Comparison of ENCODE assay signal across 8 cellular contexts in genomic region chr17:77429985-77430752, GRCh38.
DNase-seq lines count a peak whose midpoint lies in the region; ATAC-seq, FAIRE-seq and TF ChIP-seq lines count a peak whose summit lies in the region.

No MANE protein-coding gene starts in this region.

- CTCF ChIA-PET in HepG2 (lab: Yijun Ruan, JAX; ENCODE audit: low intra/inter-chr PET ratio, low total read pairs): interaction anchor here (0.7 to 2.1 kb wide), 6 partner anchors 20 to 99 kb away, joined by 3 to 46 read pairs (median 4); no protein-coding TSS in a partner anchor

- H3K4me1 ChIP-seq in HepG2 (ENCODE audit: insufficient read depth, low read length): peaks cover 49% of the 10 kb centered on the region

- H3K27ac ChIP-seq in coronary artery (peak overlapping the region; percentile 89 to 93), HepG2 (ENCODE audit: extremely low read length, insufficient read depth, low read length) (peak overlapping the region; percentile 61)

- peaks cover 20 to 59% of the 10 kb centered on the region in 2 experiments for H3K36me3 ChIP-seq in HepG2 (replicated peaks in 1 of 2; ENCODE audit: control insufficient read depth in 1 of 2, insufficient read depth in 2 of 2, low read length in 2 of 2)

- intact Hi-C loops in activated CD4-positive, alpha-beta T cell treated with anti-CD3 and anti-CD28 coated beads, Interleukin-2, amount 10 ng/mL, durations not matched to agents 24 days and 14 days (cut with micrococcal nuclease): loop anchor here (1.0 to 5.0 kb wide), 4 partner anchors 11 to 99 kb away; no protein-coding TSS in a partner anchor
- intact Hi-C loops in HepG2 (cut with micrococcal nuclease; ENCODE audit: unreplicated experiment): loop anchor here (1.0 to 5.0 kb wide), 4 partner anchors 20 to 65 kb away; no protein-coding TSS in a partner anchor

- peak overlapping the region; percentile 62 for H3K27ac Mint-ChIP-seq in activated CD4-positive, alpha-beta T cell treated with anti-CD3 and anti-CD28 coated beads, Interleukin-2, amount 10 ng/mL, durations not matched to agents 24 days and 14 days

- peak overlapping the region; percentile 35 for H3K4me3 Mint-ChIP-seq in activated CD4-positive, alpha-beta T cell treated with anti-CD3 and anti-CD28 coated beads, Interleukin-2, amount 10 ng/mL, durations not matched to agents 24 days and 14 days

- ATAC-seq in HepG2: peak; percentile 79
- ATAC-seq in HG02870 (IDR thresholded peaks at IDR 0.05; ENCODE audit: unreplicated experiment): no peak

- WGBS in HepG2 (ENCODE audit: low lambda C conversion rate): 34% methylated on average over 16 of the region's 16 CpGs

- peaks cover 9% of the 10 kb centered on the region for H3K36me3 Mint-ChIP-seq in activated CD4-positive, alpha-beta T cell treated with anti-CD3 and anti-CD28 coated beads, Interleukin-2, amount 10 ng/mL, durations not matched to agents 24 days and 14 days (ENCODE audit: low read depth)

- TF ChIP-seq EP300 in HepG2 (IDR thresholded peaks at IDR 0.05; ENCODE audit: low read depth in 2 of 2, low read length in 2 of 2): peak in 1 of 2 experiments; percentile 49; a peak in 1 of 4 replicates
- peak; percentile 46; the same call in 1 of the 2 replicates for TF ChIP-seq EP300 in HepG2 (CRISPR knock-in tag; IDR thresholded peaks at IDR 0.05; ENCODE audit: borderline replicate concordance)

- H3K4me2 ChIP-seq in HepG2 (ENCODE audit: low read depth, low read length): peak overlapping the region; percentile 37

- TF ChIP-seq RAD21 in HepG2 (CRISPR knock-in tag; IDR thresholded peaks at IDR 0.05): peak; percentile 97

- H3K9me3 ChIP-seq in HepG2 (ENCODE audit: low read length): no peaks in the 10 kb centered on the region

- H3K27me3 Mint-ChIP-seq in activated CD4-positive, alpha-beta T cell treated with anti-CD3 and anti-CD28 coated beads, Interleukin-2, amount 10 ng/mL, durations not matched to agents 24 days and 14 days: no peaks in the 10 kb centered on the region

- BruUV-seq in HepG2 (replicated peaks; lab: Mats Ljungman, UMichigan): no TSS peak

- in situ Hi-C loops in HepG2 (cut with HindIII; ENCODE audit: extremely low pct_ligation_motif_present, low pct_unique_long_range_greater_than_20kb): loop anchor here (5.0 kb wide), 2 partner anchors 67 to 98 kb away; no protein-coding TSS in a partner anchor

- no peak overlapping the region for H2AFZ ChIP-seq in HepG2 (ENCODE audit: low read length)

- POLR2A ChIA-PET in HepG2 (lab: Yijun Ruan, JAX): interaction anchor here (0.7 to 9.2 kb wide), 17 partner anchors 11 to 145 kb away, joined by 3 to 107 read pairs (median 4); no protein-coding TSS in a partner anchor

- H3K4me1 Mint-ChIP-seq in activated CD4-positive, alpha-beta T cell treated with anti-CD3 and anti-CD28 coated beads, Interleukin-2, amount 10 ng/mL, durations not matched to agents 24 days and 14 days: peaks cover 72% of the 10 kb centered on the region

- peak overlapping the region; percentile 19; the same call in 1 of the 2 replicates for H3K9ac ChIP-seq in HepG2 (ENCODE audit: insufficient read depth, low read depth, low read length)

- peaks cover 77% of the 10 kb centered on the region; the same call in 1 of the 2 replicates for H4K20me1 ChIP-seq in HepG2 (ENCODE audit: insufficient read depth, low read length)

- no peaks in the 10 kb centered on the region for H3K9me3 Mint-ChIP-seq in activated CD4-positive, alpha-beta T cell treated with anti-CD3 and anti-CD28 coated beads, Interleukin-2, amount 10 ng/mL, durations not matched to agents 24 days and 14 days

- peaks cover 44% of the 10 kb centered on the region for H3K79me2 ChIP-seq in HepG2 (ENCODE audit: insufficient read depth, low read length)

- DNase-seq in NCI-H1417 (lab: John Stamatoyannopoulos, UW) (peak in 2 of 3 experiments; percentile 39 to 53), NCI-H1417 treated with DMSO at 0.1 percent for 48 hours (lab: John Stamatoyannopoulos, UW) (no peak), NB4 (ENCODE audit: low read depth) (peak; percentile 77), coronary artery (ENCODE audit: low spot score) (peak; percentile 98), HepG2 (ENCODE audit: low spot score) (peak; percentile 97)
- peak; percentile 94 for DNase-seq in activated CD4-positive, alpha-beta T cell treated with anti-CD3 and anti-CD28 coated beads, Interleukin-2, amount 10 ng/mL, durations not matched to agents 24 days and 14 days
- DNase-seq in stimulated activated CD4-positive, alpha-beta T cell treated with anti-CD3 and anti-CD28 coated beads, Interleukin-4, amount 100 ng/mL, for 24 hours: peak; percentile 91

- no peak overlapping the region for H3K4me3 ChIP-seq in NB4 (ENCODE audit: low read depth, low read length)
- H3K4me3 ChIP-seq in coronary artery: peak overlapping the region; percentile 27
- peak overlapping the region in 1 of 3 experiments; percentile 0; a peak in 1 of 6 replicates for H3K4me3 ChIP-seq in HepG2 (replicated peaks in 1 of 3; ENCODE audit: insufficient read depth in 1 of 3, low read depth in 2 of 3, low read length in 3 of 3)

- TF ChIP-seq POLR2A in NB4 (IDR thresholded peaks at IDR 0.05; ENCODE audit: extremely low read depth, insufficient read length) (no peak), HepG2 (IDR thresholded peaks at IDR 0.05; ENCODE audit: insufficient read depth in 1 of 2, low read depth in 2 of 2, low read length in 2 of 2) (no peak)

- H3K27me3 ChIP-seq in HepG2 (ENCODE audit: control insufficient read depth in 1 of 2, insufficient read depth in 2 of 2, low read length in 2 of 2): no peaks in the 10 kb centered on the region

- TF ChIP-seq CTCF in NB4 (IDR thresholded peaks at IDR 0.05; ENCODE audit: low read depth, low read length): peak; percentile 64
- TF ChIP-seq CTCF in coronary artery (IDR thresholded peaks at IDR 0.05): peak; percentile 72
- TF ChIP-seq CTCF in HepG2 (CRISPR knock-in tag; IDR thresholded peaks at IDR 0.05): peak; percentile 96

- FAIRE-seq in HepG2 (lab: Jason Lieb, UNC): peak; percentile 96

TF ChIP-seq in HepG2, 621 proteins besides CTCF, POLR2A, EP300 and RAD21 (continues in another document):
- TF ChIP-seq TBX2 (CRISPR knock-in tag; IDR thresholded peaks at IDR 0.05; ENCODE audit: borderline replicate concordance) (no peak; the same call in 1 of the 2 replicates), NFAT5 (CRISPR knock-in tag; IDR thresholded peaks at IDR 0.05) (peak; percentile 17; the same call in 1 of the 2 replicates), IRF2 (CRISPR knock-in tag; IDR thresholded peaks at IDR 0.05) (peak; percentile 80), ZBTB4 (CRISPR knock-in tag; IDR thresholded peaks at IDR 0.05; ENCODE audit: borderline replicate concordance) (peak; percentile 81)
